Comparison of ENCODE assay signal across 8 cellular contexts in the genomic region with DNA sequence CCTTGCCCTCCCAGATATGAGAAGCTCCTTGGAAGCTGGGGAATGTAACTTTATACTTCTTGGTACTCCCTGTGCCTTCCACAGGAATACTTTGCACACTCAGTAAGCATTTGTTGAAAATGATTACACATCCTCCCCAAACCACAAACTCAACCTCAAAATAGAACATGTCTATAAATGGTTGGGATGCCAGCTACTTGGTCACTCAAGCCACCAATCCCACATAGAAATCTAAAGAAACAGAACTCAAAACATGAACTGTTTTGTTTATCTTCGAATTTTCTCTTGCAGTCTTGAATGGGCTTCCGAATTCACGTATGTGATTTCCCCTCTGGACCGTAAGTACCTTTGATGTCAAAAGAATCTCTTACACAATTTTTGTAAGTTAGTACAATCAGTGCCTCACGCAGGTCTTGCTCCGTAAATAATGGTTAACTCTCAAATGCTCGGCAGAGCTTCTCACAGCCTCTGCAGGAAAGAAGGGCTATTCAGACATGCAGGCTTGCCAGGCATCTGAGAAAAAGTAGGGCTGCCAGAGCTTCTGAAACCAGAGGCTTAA. TPM values are rescaled to one million over a fixed set of nuclear protein-coding genes. Genes with fewer than 3 reads are reported as not detected.
DNase-seq lines count a peak whose midpoint lies in the region; ATAC-seq, FAIRE-seq and TF ChIP-seq lines count a peak whose summit lies in the region.

No MANE protein-coding gene starts in this region.

- no peaks in the 10 kb centered on the region for H3K27me3 ChIP-seq in SJCRH30
- no peaks in the 10 kb centered on the region for H3K27me3 ChIP-seq in skeletal muscle satellite cell (ENCODE audit: control insufficient read depth, insufficient read depth, low read length)

- ATAC-seq in GM21390 (IDR thresholded peaks at IDR 0.05; ENCODE audit: unreplicated experiment) = no peak

- peak overlapping the region; percentile 81 for H3K4me2 ChIP-seq in skeletal muscle satellite cell (ENCODE audit: low read length)

- H3K4me3 ChIP-seq in GM12865 (ENCODE audit: low read depth, low read length) (no peak overlapping the region), SJCRH30 (no peak overlapping the region), fibroblast of the aortic adventitia (ENCODE audit: low read depth, low read length) (no peak overlapping the region), skeletal muscle satellite cell (ENCODE audit: low read length) (peak overlapping the region; percentile 57)

- peak overlapping the region; percentile 13; the same call in 1 of the 2 replicates for H3K27ac ChIP-seq in SJCRH30

- H3K4me1 ChIP-seq in SJCRH30 (peaks cover 23% of the 10 kb centered on the region), skeletal muscle satellite cell (ENCODE audit: control insufficient read depth, insufficient read depth, low read length) (peaks cover 57% of the 10 kb centered on the region)

- FAIRE-seq in D721Med (lab: Jason Lieb, UNC) = no peak

- H3K36me3 ChIP-seq in SJCRH30 = peaks cover 2% of the 10 kb centered on the region; the same call in 1 of the 2 replicates
- H3K36me3 ChIP-seq in skeletal muscle satellite cell (ENCODE audit: insufficient read depth, low read length) = peaks cover 19% of the 10 kb centered on the region

- intact Hi-C loops in posterior vena cava (cut with DNase I) = no loop called here

- TF ChIP-seq CTCF in GM12865 (IDR thresholded peaks at IDR 0.05; ENCODE audit: insufficient read depth, low read depth, low read length, missing control alignments) = no peak
- TF ChIP-seq CTCF in fibroblast of the aortic adventitia (IDR thresholded peaks at IDR 0.05; ENCODE audit: insufficient read depth, low read length) = no peak
- no peak for TF ChIP-seq CTCF in D721Med (IDR thresholded peaks at IDR 0.05; ENCODE audit: insufficient read depth, missing control alignments)

- peak overlapping the region; percentile 85 for H3K9ac ChIP-seq in skeletal muscle satellite cell (ENCODE audit: low read depth, low read length)

- DNase-seq in GM12865 (ENCODE audit: low read depth) (peak; percentile 19), SJCRH30 (peak in 1 of 2 experiments; percentile 53), fibroblast of the aortic adventitia (ENCODE audit: low read depth) (peak; percentile 73), COLO668 (lab: John Stamatoyannopoulos, UW; ENCODE audit: unreplicated experiment) (no peak), D721Med (ENCODE audit: insufficient read length, low spot score) (no peak), posterior vena cava (ENCODE audit: low spot score) (no peak)

- H3K9me3 ChIP-seq in SJCRH30 (replicated peaks) = 0 out of 2 replicates have a peak, but pooled peaks cover 3% of the 10 kb centered on the region
- H3K9me3 ChIP-seq in skeletal muscle satellite cell (replicated peaks; ENCODE audit: low read length) = no peaks in the 10 kb centered on the region

RNA-seq across cellular contexts. Expression of a gene that starts 26.9 kb away (rescaled TPM):
- total RNA-seq in SJCRH30 (2014; rRNA removed; shearing (Covaris generic)) = 36.9 and 41.1 TPM in 2 replicates
- total RNA-seq in fibroblast of the aortic adventitia (ENCODE audit: low replicate concordance) (3.0 and 4.5 TPM in 2 replicates), posterior vena cava (100 to 1,000 TPM; 102 to 125 TPM)
- 1.0 and 13.1 TPM in 2 replicates for total RNA-seq in skeletal muscle satellite cell (2012; rRNA removed)

RNA-seq across cellular contexts. Expression of a gene that starts 55.5 kb away (rescaled TPM):
- total RNA-seq in SJCRH30 (2014; rRNA removed; shearing (Covaris generic)) = 81.9 and 82.3 TPM in 2 replicates
- total RNA-seq in fibroblast of the aortic adventitia (ENCODE audit: low replicate concordance) (40.0 and 56.1 TPM in 2 replicates), posterior vena cava (10 to 100 TPM; 43.3 to 51.2 TPM)
- total RNA-seq in skeletal muscle satellite cell (2012; rRNA removed) = 55.3 and 65.4 TPM in 2 replicates

Comparison
In these comparisons a context has a peak if more than half of its experiments do, and no peak if none do; other contexts are left out.
1. DNase-seq: peak in GM12865 (single experiment) and fibroblast of the aortic adventitia (single experiment); none in COLO668 (single experiment), D721Med (single experiment) and posterior vena cava (single experiment).